Comparison of ENCODE assay signal across 8 cellular contexts in the genomic region with DNA sequence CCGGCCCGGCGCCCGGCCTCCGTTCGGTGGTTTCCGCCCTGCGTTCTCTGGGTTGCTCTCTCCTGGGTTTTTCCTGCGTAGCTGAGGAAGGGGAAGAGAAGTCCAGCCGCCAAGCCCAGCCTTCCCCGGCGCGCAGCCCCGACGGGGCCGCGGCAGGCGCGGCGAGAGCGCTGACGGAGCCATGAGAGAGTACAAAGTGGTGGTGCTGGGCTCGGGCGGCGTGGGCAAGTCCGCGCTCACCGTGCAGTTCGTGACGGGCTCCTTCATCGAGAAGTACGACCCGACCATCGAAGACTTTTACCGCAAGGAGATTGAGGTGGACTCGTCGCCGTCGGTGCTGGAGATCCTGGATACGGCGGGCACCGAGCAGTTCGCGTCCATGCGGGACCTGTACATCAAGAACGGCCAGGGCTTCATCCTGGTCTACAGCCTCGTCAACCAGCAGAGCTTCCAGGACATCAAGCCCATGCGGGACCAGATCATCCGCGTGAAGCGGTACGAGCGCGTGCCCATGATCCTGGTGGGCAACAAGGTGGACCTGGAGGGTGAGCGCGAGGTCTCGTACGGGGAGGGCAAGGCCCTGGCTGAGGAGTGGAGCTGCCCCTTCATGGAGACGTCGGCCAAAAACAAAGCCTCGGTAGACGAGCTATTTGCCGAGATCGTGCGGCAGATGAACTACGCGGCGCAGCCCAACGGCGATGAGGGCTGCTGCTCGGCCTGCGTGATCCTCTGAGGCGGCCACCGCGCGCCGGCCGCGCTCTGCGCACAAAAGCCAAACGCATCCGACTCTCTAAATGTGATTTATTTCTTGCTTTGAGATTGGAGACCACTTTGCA. TPM values are rescaled to one million over a fixed set of nuclear protein-coding genes. Genes with fewer than 3 reads are reported as not detected.
DNase-seq lines count a peak whose midpoint lies in the region; ATAC-seq and TF ChIP-seq lines count a peak whose summit lies in the region.

No MANE protein-coding gene starts in this region.

- TF ChIP-seq CTCF in lower leg skin (IDR thresholded peaks at IDR 0.05), result no peak

- H3K4me3 ChIP-seq in lower leg skin (ENCODE audit: low read depth, poor library complexity, severe bottlenecking), result peak overlapping the region; percentile 90

- WGBS in lower leg skin, 2 donors, result 1% methylated on average over 18 to 57 of the region's 82 CpGs

- peak overlapping the region; percentile 72 for H3K27ac ChIP-seq in cingulate gyrus (ENCODE audit: low read depth, low read length)

- intact Hi-C loops in lower leg skin (cut with DNase I; ENCODE audit: low total_unique reads), result loop anchor here (10.0 kb wide), 1 partner anchor 108 kb away; no protein-coding TSS in a partner anchor

- peak; percentile 58 for DNase-seq in COLO668 (lab: John Stamatoyannopoulos, UW; ENCODE audit: unreplicated experiment)
- peak; percentile 22 for DNase-seq in KG1 (lab: John Stamatoyannopoulos, UW)
- DNase-seq in activated CD4-positive, alpha-beta T cell treated with anti-CD3 and anti-CD28 coated beads for 48 hours, result peak; percentile 59
- peak; percentile 35 to 91 for DNase-seq in lower leg skin (ENCODE audit: low spot score in 2 of 2)
- peak; percentile 24 to 30 for DNase-seq in stimulated activated CD4-positive, alpha-beta T cell treated with anti-CD3 and anti-CD28 coated beads, Interleukin-4, amount 100 ng/mL, for 48 hours (ENCODE audit: low read depth in 2 of 2)
- no peak for DNase-seq in SKM-1 (lab: John Stamatoyannopoulos, UW; ENCODE audit: unreplicated experiment)

- peak; percentile 4 for ATAC-seq in GM21447 (IDR thresholded peaks at IDR 0.05; ENCODE audit: unreplicated experiment)

- no peak for TF ChIP-seq POLR2A in lower leg skin (IDR thresholded peaks at IDR 0.05)

RNA-seq across cellular contexts. Expression of gene RAP2B, which starts 0.7 kb away (rescaled TPM):
- total RNA-seq in lower leg skin, result 10 to 100 TPM; 10.1 to 13.7 (median 11.7) TPM
